ENCODE assay signal across 9 cellular contexts in genomic region chr2:190352668-190353536, GRCh38. TPM values are rescaled to one million over a fixed set of nuclear protein-coding genes. Genes with fewer than 3 reads are reported as not detected.
A peak's percentile ranks its signal among the peaks of the same experiment; 100 is the strongest.
DNase-seq lines count a peak whose midpoint lies in the region; ATAC-seq and TF ChIP-seq lines count a peak whose summit lies in the region.
"Had no signal": no experiment of that assay in that cellular context is flagged by ENCODE, and none has a peak within 500 bp of the region (broad histone marks: within the 10 kb centered on the region; RNA-seq: fewer than 3 reads in every experiment).

No MANE protein-coding gene starts in this region.

- no peak for TF ChIP-seq POLR2A in upper lobe of left lung (IDR thresholded peaks at IDR 0.05)

- H3K27ac ChIP-seq in dorsolateral prefrontal cortex (peak overlapping the region; percentile 68 to 96 (median 88)), lung (ENCODE audit: low read depth in 1 of 2, low read length in 1 of 2) (peak overlapping the region in 1 of 2 donors; percentile 54), upper lobe of left lung (peak overlapping the region; percentile 47 to 79 (median 50))

- peak in 1 of 4 donors; percentile 24 for TF ChIP-seq EP300 in upper lobe of left lung (IDR thresholded peaks at IDR 0.05)

- H3K27me3 ChIP-seq in dorsolateral prefrontal cortex = no peaks in the 10 kb centered on the region
- H3K27me3 ChIP-seq in lung (ENCODE audit: control insufficient read depth, insufficient read depth) = no peaks in the 10 kb centered on the region
- no peaks in the 10 kb centered on the region for H3K27me3 ChIP-seq in upper lobe of left lung

- no peaks in the 10 kb centered on the region for H3K36me3 ChIP-seq in lung (ENCODE audit: control insufficient read depth in 2 of 2, insufficient read depth in 2 of 2, low read length in 2 of 2)
- no peaks in the 10 kb centered on the region for H3K36me3 ChIP-seq in upper lobe of left lung

- ATAC-seq in lung (ENCODE audit: insufficient read depth, low FRiP score) (peak; percentile 16), upper lobe of left lung (ENCODE audit: low FRiP score in 2 of 2) (peak in 1 of 2 donors; percentile 62)

- H3K4me1 ChIP-seq in lung (ENCODE audit: control insufficient read depth in 2 of 2, insufficient read depth in 2 of 2, low read length in 2 of 2) = peaks cover 9 to 12% of the 10 kb centered on the region in 2 donors
- H3K4me1 ChIP-seq in upper lobe of left lung = peaks cover 23 to 37% (median 33%) of the 10 kb centered on the region in 4 donors

- TF ChIP-seq CTCF in dorsolateral prefrontal cortex (IDR thresholded peaks at IDR 0.05 in 54 of 56, conservative IDR thresholded peaks at IDR 0.05 in 2 of 56; ENCODE audit: low read depth in 1 of 56, partially characterized antibody in 56 of 56) (peak in 2 of 56 donors; percentile 8 to 11), lung (IDR thresholded peaks at IDR 0.05; ENCODE audit: control extremely low read depth, extremely low read depth) (no peak), upper lobe of left lung (IDR thresholded peaks at IDR 0.05) (no peak)

- H3K4me3 ChIP-seq in dorsolateral prefrontal cortex (peak overlapping the region in 1 of 59 donors; percentile 14), lung (no peak overlapping the region), upper lobe of left lung (no peak overlapping the region)

- DNase-seq in DMS79 treated with DMSO at 0.1 percent for 48 hours (lab: John Stamatoyannopoulos, UW) (peak; percentile 28), DMS79 (lab: John Stamatoyannopoulos, UW) (no peak), dorsolateral prefrontal cortex (no peak), lung (ENCODE audit: low spot score) (no peak), upper lobe of left lung (no peak), NCI-H1694 (lab: John Stamatoyannopoulos, UW) (no peak), mesenteric fat pad (ENCODE audit: low spot score) (no peak)
- DNase-seq in activated naive CD4-positive, alpha-beta T cell (lab: John Stamatoyannopoulos, UW) = no peak
- DNase-seq: endodermal cell had no signal

- WGBS in lung, 2 donors = 37 to 59% methylated on average over 8 of the region's 8 CpGs
- WGBS in upper lobe of left lung, 2 donors = 59 to 72% methylated on average over 8 of the region's 8 CpGs

- no peaks in the 10 kb centered on the region for H3K9me3 ChIP-seq in lung (ENCODE audit: control insufficient read depth in 2 of 2, insufficient read depth in 1 of 2, low read length in 1 of 2)
- no peaks in the 10 kb centered on the region for H3K9me3 ChIP-seq in upper lobe of left lung

- intact Hi-C loops in dorsolateral prefrontal cortex (cut with DNase I) = no loop called here

RNA-seq across cellular contexts. Expression of gene INPP1, which starts 9.5 kb away (rescaled TPM):
- total RNA-seq in dorsolateral prefrontal cortex = 10 to 100 TPM; 32.3 to 82.1 (median 48.4) TPM
- total RNA-seq in lung = 10 to 100 TPM; 15.7 to 26.7 TPM
- 10 to 100 TPM; 18.3 to 18.7 TPM for polyA plus RNA-seq in lung
- total RNA-seq in upper lobe of left lung = 10 to 100 TPM; 17.6 to 37.6 (median 26.9) TPM
- 27.6 TPM for total RNA-seq in mesenteric fat pad

RNA-seq across cellular contexts. Expression of gene HIBCH, which starts 33.3 kb away (rescaled TPM):
- total RNA-seq in dorsolateral prefrontal cortex (100 to 1,000 TPM in 4 of 120 experiments, 10 to 100 TPM in 116; 29.2 to 189 (median 49.2) TPM), lung (10 to 100 TPM; 21.4 to 50.0 TPM), upper lobe of left lung (10 to 100 TPM; 10.1 to 24.2 (median 14.7) TPM), mesenteric fat pad (39.3 TPM)
- polyA plus RNA-seq in lung = 10 to 100 TPM; 14.2 to 14.3 TPM

RNA-seq across cellular contexts. Expression of gene MFSD6, which starts 55.3 kb away (rescaled TPM):
- total RNA-seq in dorsolateral prefrontal cortex (100 to 1,000 TPM in 107 of 120 experiments, 10 to 100 TPM in 13; 57.2 to 174 (median 137) TPM), lung (10 to 100 TPM; 57.3 to 61.7 TPM), upper lobe of left lung (100 to 1,000 TPM in 2 of 6 donors, 10 to 100 TPM in 4; 46.9 to 136 (median 80.4) TPM), mesenteric fat pad (18.1 TPM)
- polyA plus RNA-seq in lung = 10 to 100 TPM; 11.7 to 17.5 TPM
